In the genomic region with DNA sequence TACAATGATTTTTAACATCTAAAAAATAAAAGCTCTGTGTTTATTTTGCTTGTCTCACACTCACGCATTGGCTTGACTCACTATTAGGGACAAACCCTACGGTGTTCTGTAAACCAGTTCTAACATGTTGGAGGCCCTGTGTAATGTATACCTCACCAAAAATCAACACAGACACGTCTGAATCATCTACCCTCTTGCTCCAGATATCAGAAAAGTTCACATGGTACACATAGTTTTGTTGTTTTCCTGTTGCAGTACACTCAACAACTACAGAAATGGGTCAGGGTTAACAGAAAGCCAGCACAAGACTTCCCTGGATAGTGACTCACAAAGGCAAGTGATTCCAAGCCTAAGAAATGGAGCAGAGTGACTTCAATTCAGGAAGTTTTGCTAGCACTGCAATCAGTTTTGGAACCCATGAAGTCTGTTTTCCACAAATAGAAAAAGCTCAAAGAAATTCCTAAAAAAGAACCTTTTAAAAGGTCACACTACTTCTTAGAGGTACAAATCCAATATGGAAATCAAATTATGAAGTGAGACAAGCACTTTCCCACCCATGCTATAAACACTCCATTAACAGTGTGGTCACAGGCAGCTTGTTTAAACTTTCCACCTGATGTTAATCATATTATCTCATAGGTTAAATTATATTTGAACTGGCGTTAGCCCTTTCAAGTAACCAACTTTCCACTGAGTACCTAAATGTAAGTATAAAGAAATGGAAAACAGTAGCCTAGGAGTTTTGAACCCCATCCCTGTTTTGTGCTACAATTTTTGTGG, we compare ENCODE assay signal across 11 cellular contexts.
A peak's percentile ranks its signal among the peaks of the same experiment; 100 is the strongest.
DNase-seq lines count a peak whose midpoint lies in the region; ATAC-seq and TF ChIP-seq lines count a peak whose summit lies in the region.
"Had no signal": no experiment of that assay in that cellular context is flagged by ENCODE, and none has a peak within 500 bp of the region (broad histone marks: within the 10 kb centered on the region; RNA-seq: fewer than 3 reads in every experiment).

No MANE protein-coding gene starts in this region.

- no peaks in the 10 kb centered on the region for H3K27me3 ChIP-seq in gastroesophageal sphincter

- 33 to 39% methylated on average over 4 of the region's 4 CpGs for WGBS in gastroesophageal sphincter (ENCODE audit: low coverage in 1 of 2), 2 donors

- ATAC-seq in gastroesophageal sphincter = peak; percentile 81
- no peak for ATAC-seq in stimulated activated naive CD8-positive, alpha-beta T cell treated with anti-CD3 and anti-CD28 coated beads, Interleukin-15, Interleukin-2, amounts not matched to agents 100 U/mL and 50 U/mL, for 24 hours
- no peak for ATAC-seq in activated naive CD4-positive, alpha-beta T cell treated with anti-CD3 and anti-CD28 coated beads, Interleukin-2, amount 50 U/mL, for 72 hours
- ATAC-seq: T-cell had no signal

- no peak for TF ChIP-seq POLR2A in gastroesophageal sphincter (IDR thresholded peaks at IDR 0.05)

- H3K4me1 Mint-ChIP-seq in activated T-helper 1 cell treated with anti-CD3 and anti-CD28 coated beads, Interleukin-12 subunit alpha, Interleukin-12 subunit beta, Interleukin-2, Interleukin-4 antibody, amounts not matched to agents 30 ng/mL and 10 ng/mL and 1 ng/mL, durations not matched to agents 14 hours and 24 hours and 36 hours (ENCODE audit: low read depth) = no peaks in the 10 kb centered on the region
- H3K4me1 Mint-ChIP-seq: T-cell had no signal

- H3K27ac Mint-ChIP-seq in activated T-helper 1 cell treated with anti-CD3 and anti-CD28 coated beads, Interleukin-12 subunit alpha, Interleukin-12 subunit beta, Interleukin-2, Interleukin-4 antibody, amounts not matched to agents 30 ng/mL and 10 ng/mL and 1 ng/mL, durations not matched to agents 14 hours and 24 hours and 36 hours = no peak overlapping the region
- H3K27ac Mint-ChIP-seq in activated naive CD4-positive, alpha-beta T cell treated with anti-CD3 and anti-CD28 coated beads, Interleukin-2, amount 50 U/mL, for 72 hours = no peak overlapping the region
- H3K27ac Mint-ChIP-seq: T-cell had no signal

- intact Hi-C loops in activated T-helper 1 cell treated with anti-CD3 and anti-CD28 coated beads, Interleukin-12 subunit alpha, Interleukin-12 subunit beta, Interleukin-2, Interleukin-4 antibody, amounts not matched to agents 30 ng/mL and 10 ng/mL and 1 ng/mL, durations not matched to agents 14 hours and 24 hours and 36 hours (cut with micrococcal nuclease) = no loop called here

- DNase-seq in DMS53 treated with DMSO at 0.1 percent for 48 hours (lab: John Stamatoyannopoulos, UW; ENCODE audit: unreplicated experiment) (peak; percentile 71), SW480 (ENCODE audit: low spot score) (peak; percentile 28), renal cortical epithelial cell (ENCODE audit: low read depth) (peak; percentile 100), globus pallidus (ENCODE audit: low spot score) (no peak)
- no peak for DNase-seq in activated T-helper 1 cell treated with anti-CD3 and anti-CD28 coated beads, Interleukin-12 subunit alpha, Interleukin-12 subunit beta, Interleukin-2, Interleukin-4 antibody, amounts not matched to agents 30 ng/mL and 10 ng/mL and 1 ng/mL, durations not matched to agents 14 hours and 24 hours and 36 hours (ENCODE audit: low spot score)
- DNase-seq in stimulated activated naive CD8-positive, alpha-beta T cell treated with anti-CD3 and anti-CD28 coated beads, Interleukin-15, Interleukin-2, amounts not matched to agents 100 U/mL and 50 U/mL, for 24 hours = no peak
- no peak for DNase-seq in activated naive CD4-positive, alpha-beta T cell treated with anti-CD3 and anti-CD28 coated beads, Interleukin-2, amount 50 U/mL, for 72 hours (ENCODE audit: low spot score in 2 of 2)
- DNase-seq: activated effector memory CD4-positive, alpha-beta T cell treated with anti-CD3 and anti-CD28 coated beads, Interleukin-2, amount 50 U/mL, for 16 hours; KBM-7; T-cell had no signal

- no peaks in the 10 kb centered on the region for H3K36me3 ChIP-seq in gastroesophageal sphincter

- H3K9me3 ChIP-seq in gastroesophageal sphincter = no peaks in the 10 kb centered on the region

- no peak for TF ChIP-seq EP300 in gastroesophageal sphincter (IDR thresholded peaks at IDR 0.05)

- H3K4me1 ChIP-seq in gastroesophageal sphincter = peaks cover 3 to 37% (median 4%) of the 10 kb centered on the region in 3 donors

- no peaks in the 10 kb centered on the region for H3K36me3 Mint-ChIP-seq in activated T-helper 1 cell treated with anti-CD3 and anti-CD28 coated beads, Interleukin-12 subunit alpha, Interleukin-12 subunit beta, Interleukin-2, Interleukin-4 antibody, amounts not matched to agents 30 ng/mL and 10 ng/mL and 1 ng/mL, durations not matched to agents 14 hours and 24 hours and 36 hours (ENCODE audit: low read depth)
- no peaks in the 10 kb centered on the region for H3K36me3 Mint-ChIP-seq in activated naive CD4-positive, alpha-beta T cell treated with anti-CD3 and anti-CD28 coated beads, Interleukin-2, amount 50 U/mL, for 72 hours
- H3K36me3 Mint-ChIP-seq: T-cell had no signal

- H3K27me3 Mint-ChIP-seq in activated T-helper 1 cell treated with anti-CD3 and anti-CD28 coated beads, Interleukin-12 subunit alpha, Interleukin-12 subunit beta, Interleukin-2, Interleukin-4 antibody, amounts not matched to agents 30 ng/mL and 10 ng/mL and 1 ng/mL, durations not matched to agents 14 hours and 24 hours and 36 hours (ENCODE audit: insufficient read depth) = peaks cover 9% of the 10 kb centered on the region

- peak overlapping the region in 3 of 4 donors; percentile 9 to 51 (median 37) for H3K27ac ChIP-seq in gastroesophageal sphincter

- no peak overlapping the region for H3K4me3 Mint-ChIP-seq in activated T-helper 1 cell treated with anti-CD3 and anti-CD28 coated beads, Interleukin-12 subunit alpha, Interleukin-12 subunit beta, Interleukin-2, Interleukin-4 antibody, amounts not matched to agents 30 ng/mL and 10 ng/mL and 1 ng/mL, durations not matched to agents 14 hours and 24 hours and 36 hours
- H3K4me3 Mint-ChIP-seq: T-cell had no signal

- H3K9me3 Mint-ChIP-seq in activated T-helper 1 cell treated with anti-CD3 and anti-CD28 coated beads, Interleukin-12 subunit alpha, Interleukin-12 subunit beta, Interleukin-2, Interleukin-4 antibody, amounts not matched to agents 30 ng/mL and 10 ng/mL and 1 ng/mL, durations not matched to agents 14 hours and 24 hours and 36 hours = no peaks in the 10 kb centered on the region
- no peaks in the 10 kb centered on the region for H3K9me3 Mint-ChIP-seq in activated naive CD4-positive, alpha-beta T cell treated with anti-CD3 and anti-CD28 coated beads, Interleukin-2, amount 50 U/mL, for 72 hours
- H3K9me3 Mint-ChIP-seq: T-cell had no signal

- H3K4me3 ChIP-seq in gastroesophageal sphincter = no peak overlapping the region

- TF ChIP-seq CTCF in gastroesophageal sphincter (IDR thresholded peaks at IDR 0.05) = no peak

Comparison
In these comparisons a context has a peak if more than half of its experiments do, and no peak if none do; other contexts are left out.
1. DNase-seq: peak in DMS53 treated with DMSO at 0.1 percent for 48 hours (single experiment), SW480 (single experiment) and renal cortical epithelial cell (single experiment); none in activated T-helper 1 cell treated with anti-CD3 and anti-CD28 coated beads, Interleukin-12 subunit alpha, Interleukin-12 subunit beta, Interleukin-2, Interleukin-4 antibody, amounts not matched to agents 30 ng/mL and 10 ng/mL and 1 ng/mL, durations not matched to agents 14 hours and 24 hours and 36 hours (single experiment), stimulated activated naive CD8-positive, alpha-beta T cell treated with anti-CD3 and anti-CD28 coated beads, Interleukin-15, Interleukin-2, amounts not matched to agents 100 U/mL and 50 U/mL, for 24 hours (single experiment), activated naive CD4-positive, alpha-beta T cell treated with anti-CD3 and anti-CD28 coated beads, Interleukin-2, amount 50 U/mL, for 72 hours (0 of 2) and globus pallidus (single experiment).